In the genomic region with DNA sequence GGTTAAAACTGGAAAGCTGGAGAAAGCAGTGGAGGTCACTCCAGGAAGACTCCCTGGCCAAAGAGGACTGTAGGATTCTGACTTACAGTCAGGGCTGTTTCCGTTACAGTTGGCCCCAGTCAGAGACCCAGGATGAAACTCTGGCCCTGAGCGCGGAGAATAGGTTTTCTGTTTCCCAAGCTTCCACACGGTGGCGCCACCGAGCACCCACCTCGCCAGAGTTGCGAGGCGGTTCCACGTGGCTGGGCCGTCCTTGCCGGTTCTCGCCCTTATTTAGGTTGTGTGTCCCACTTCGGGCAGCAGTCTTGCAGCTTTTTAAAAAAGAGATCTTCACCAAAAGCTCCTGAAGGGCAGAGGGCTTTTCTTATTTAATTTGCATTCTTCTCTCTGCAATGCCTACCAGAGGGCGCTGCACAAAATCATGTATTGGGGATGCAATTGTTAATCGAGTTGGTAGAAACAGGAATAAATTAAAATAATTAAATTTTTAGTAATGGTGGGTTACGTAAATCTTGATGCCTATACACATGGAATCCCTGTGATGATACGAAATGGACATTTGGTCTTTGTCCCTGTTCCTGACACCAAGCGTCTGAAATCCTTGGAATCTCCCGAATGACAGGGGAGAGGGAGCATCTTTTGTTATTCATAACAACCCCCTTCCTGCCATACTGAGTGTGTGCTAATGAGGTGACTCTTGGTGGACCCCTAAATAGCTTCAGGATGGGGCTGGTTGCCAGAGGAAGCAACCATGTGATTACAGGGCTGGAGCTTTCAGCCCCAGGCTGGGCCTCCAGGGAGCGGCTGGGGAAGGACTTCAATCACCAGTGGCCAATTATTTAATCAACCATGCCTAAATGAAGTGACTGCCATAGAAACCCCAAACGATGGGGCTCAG, we compare ENCODE assay signal across 9 cellular contexts. TPM values are rescaled to one million over a fixed set of nuclear protein-coding genes. Genes with fewer than 3 reads are reported as not detected.
A peak's percentile ranks its signal among the peaks of the same experiment; 100 is the strongest.
DNase-seq lines count a peak whose midpoint lies in the region; ATAC-seq, FAIRE-seq and TF ChIP-seq lines count a peak whose summit lies in the region.
"Had no signal": no experiment of that assay in that cellular context is flagged by ENCODE, and none has a peak within 500 bp of the region (broad histone marks: within the 10 kb centered on the region; RNA-seq: fewer than 3 reads in every experiment).

No MANE protein-coding gene starts in this region.

- H3K4me1 ChIP-seq in H1 (replicated peaks in 1 of 4; ENCODE audit: control insufficient read depth in 3 of 4, insufficient read depth in 4 of 4, low read length in 3 of 4) = peaks cover 4 to 8% (median 5%) of the 10 kb centered on the region in 4 experiments; a peak in 5 of 7 replicates

- no peak overlapping the region for H4K91ac ChIP-seq in H1 (replicated peaks; ENCODE audit: insufficient read length, low read length)

- peaks cover 42 to 58% of the 10 kb centered on the region in 2 donors for H3K27me3 Mint-ChIP-seq in stimulated activated naive B cell treated with anti-CD40 and anti-IgM and Interleukin-4, amounts not matched to agents 10 μg/mL and 1 μg/mL and 100 μg/mL, for 72 hours

- peak overlapping the region; percentile 60; the same call in 1 of the 2 replicates for H2BK12ac ChIP-seq in H1 (ENCODE audit: low read depth, low read length)

- H3K36me3 ChIP-seq in H1 (ENCODE audit: control insufficient read depth in 2 of 4, insufficient read depth in 4 of 4, low read length in 3 of 4) = no peaks in the 10 kb centered on the region

- H2BK120ac ChIP-seq in H1 (replicated peaks; ENCODE audit: low read depth, low read length) = no peak overlapping the region

- FAIRE-seq in H1 (lab: Jason Lieb, UNC) = peak; percentile 84

- H3K4me1 Mint-ChIP-seq in stimulated activated naive B cell treated with anti-CD40 and anti-IgM and Interleukin-4, amounts not matched to agents 10 μg/mL and 1 μg/mL and 100 μg/mL, for 72 hours = no peaks in the 10 kb centered on the region

- H3K9me3 ChIP-seq in H1 (ENCODE audit: insufficient read depth in 2 of 2, low read depth in 1 of 2, low read length in 1 of 2) = peaks cover 3% of the 10 kb centered on the region in 2 experiments; a peak in 1 of 4 replicates

- H4K8ac ChIP-seq in H1 (ENCODE audit: extremely low read depth, insufficient read depth, low read length) = no peak overlapping the region

- H3K27ac ChIP-seq in H1 (ENCODE audit: low read depth, low read length) = 0 out of 2 replicates have a peak overlapping the region, but pooled peaks have one; percentile 33

- H3K4me3 Mint-ChIP-seq in stimulated activated naive B cell treated with anti-CD40 and anti-IgM and Interleukin-4, amounts not matched to agents 10 μg/mL and 1 μg/mL and 100 μg/mL, for 72 hours = no peak overlapping the region

- no peaks in the 10 kb centered on the region for H3K79me1 ChIP-seq in H1 (ENCODE audit: low read depth, low read length)

- no peak for TF ChIP-seq EP300 in H1 (IDR thresholded peaks at IDR 0.05; ENCODE audit: borderline replicate concordance in 1 of 2, low read depth in 2 of 2, low read length in 2 of 2)

- H2AK5ac ChIP-seq in H1 (ENCODE audit: low read depth, low read length) = no peak overlapping the region

- TF ChIP-seq CTCF in LNCaP clone FGC (IDR thresholded peaks at IDR 0.05; ENCODE audit: control insufficient read depth, extremely low read depth, insufficient read depth) (peak; percentile 67), H1 (IDR thresholded peaks at IDR 0.05; ENCODE audit: control extremely low read depth in 1 of 3, insufficient read depth in 1 of 3, low read depth in 1 of 3, low read length in 3 of 3) (peak; percentile 78 to 89 (median 83))

- CTCF ChIA-PET in H1 (lab: Charles Lee; ENCODE audit: partially characterized antibody) = interaction anchor here (0.6 to 6.7 kb wide), 24 partner anchors 9 to 1862 kb away, joined by 3 to 53 read pairs (median 6); no protein-coding TSS in a partner anchor

- H3K79me2 ChIP-seq in H1 (ENCODE audit: control insufficient read depth in 1 of 2, insufficient read depth in 2 of 2, low read length in 2 of 2) = no peaks in the 10 kb centered on the region

- H3K56ac ChIP-seq in H1 (replicated peaks; ENCODE audit: insufficient read length, low read depth, low read length) = no peak overlapping the region

- H2BK20ac ChIP-seq in H1 (ENCODE audit: low read length) = peak overlapping the region; percentile 98; the same call in 1 of the 2 replicates

- DNase-seq in EH (ENCODE audit: low read depth) (peak; percentile 50), LNCaP clone FGC (ENCODE audit: low read depth) (no peak), H1 (ENCODE audit: low read depth in 1 of 2, low spot score in 2 of 2) (peak; percentile 43 to 92), myocyte (ENCODE audit: low read depth) (peak; percentile 41), NCI-H2171 (lab: John Stamatoyannopoulos, UW) (no peak)
- DNase-seq in activated CD4-positive, alpha-beta T cell treated with anti-CD3 and anti-CD28 coated beads, Interleukin-2, amount 50 U/mL, for 1 hour = peak; percentile 63
- DNase-seq in stimulated activated naive B cell treated with anti-CD40 and anti-IgM and Interleukin-4, amounts not matched to agents 10 μg/mL and 1 μg/mL and 100 μg/mL, for 72 hours = peak; percentile 41

- H4K20me1 ChIP-seq in H1 (replicated peaks in 1 of 2; ENCODE audit: control insufficient read depth in 1 of 2, insufficient read depth in 2 of 2, low read length in 2 of 2) = no peaks in the 10 kb centered on the region

- H3K27me3 ChIP-seq in H1 (replicated peaks in 1 of 4; ENCODE audit: control insufficient read depth in 3 of 4, extremely low read depth in 1 of 4, insufficient read depth in 3 of 4, low read length in 3 of 4) = no peaks in the 10 kb centered on the region; a peak in 1 of 7 replicates

- H3K23ac ChIP-seq in H1 (ENCODE audit: insufficient read length) = no peak overlapping the region

- H2AFZ ChIP-seq in H1 (ENCODE audit: low read length) = peak overlapping the region; percentile 69; the same call in 1 of the 2 replicates

- peak overlapping the region; percentile 23 to 53 for H3K4me2 ChIP-seq in H1 (ENCODE audit: insufficient read depth in 1 of 2, low read depth in 2 of 2, low read length in 2 of 2)

- no peak overlapping the region for H3K4ac ChIP-seq in H1 (replicated peaks; ENCODE audit: insufficient read length, low read depth, low read length)

- no peaks in the 10 kb centered on the region for H3K36me3 Mint-ChIP-seq in stimulated activated naive B cell treated with anti-CD40 and anti-IgM and Interleukin-4, amounts not matched to agents 10 μg/mL and 1 μg/mL and 100 μg/mL, for 72 hours

- TF ChIP-seq POLR2A in H1 (IDR thresholded peaks at IDR 0.05; ENCODE audit: control extremely low read depth in 1 of 2, low read depth in 2 of 2, low read length in 2 of 2) = peak in 1 of 2 experiments; percentile 43; a peak in 1 of 3 replicates

- H3K14ac ChIP-seq in H1 (ENCODE audit: insufficient read length) = no peak overlapping the region

- TF ChIP-seq RAD21 in H1 (IDR thresholded peaks at IDR 0.05 in 1 of 2, conservative IDR thresholded peaks at IDR 0.05 in 1 of 2; ENCODE audit: low read depth in 2 of 2, low read length in 2 of 2) = peak; percentile 61 to 67

- H3K23me2 ChIP-seq in H1 (ENCODE audit: low read depth, low read length) = no peaks in the 10 kb centered on the region

- WGBS in H1 (ENCODE audit: extremely low coverage in 1 of 2, insufficient coverage in 1 of 2, insufficient read length in 1 of 2, insufficient replicate concordance in 2 of 2, low coverage in 1 of 2, low lambda C conversion rate in 2 of 2, missing lambda C conversion rate in 1 of 2), 2 experiments = 10% methylated on average over 22 of the region's 22 CpGs; no CpG with 5 or more reads in 1 of the 2 experiments

- no peak overlapping the region for H3K4me3 ChIP-seq in LNCaP clone FGC (ENCODE audit: low read depth, low read length)
- H3K4me3 ChIP-seq in H1 (ENCODE audit: extremely low read depth in 1 of 4, insufficient read depth in 2 of 4, low read depth in 3 of 4, low read length in 4 of 4) = peak overlapping the region in 1 of 4 experiments; percentile 35; a peak in 1 of 8 replicates

- peak; percentile 80 to 83 for ATAC-seq in stimulated activated naive B cell treated with anti-CD40 and anti-IgM and Interleukin-4, amounts not matched to agents 10 μg/mL and 1 μg/mL and 100 μg/mL, for 72 hours (replicated peaks)
- ATAC-seq in HG03520 (IDR thresholded peaks at IDR 0.05; ENCODE audit: unreplicated experiment) = no peak

- no peak overlapping the region for H2BK15ac ChIP-seq in H1 (ENCODE audit: low read length)

- H3K9ac ChIP-seq in H1 (replicated peaks in 1 of 4; ENCODE audit: extremely low read depth in 1 of 4, low read depth in 3 of 4, low read length in 3 of 4) = no peak overlapping the region

- no peak overlapping the region for H3K27ac Mint-ChIP-seq in stimulated activated naive B cell treated with anti-CD40 and anti-IgM and Interleukin-4, amounts not matched to agents 10 μg/mL and 1 μg/mL and 100 μg/mL, for 72 hours

- peak overlapping the region; percentile 48 for H4K5ac ChIP-seq in H1 (ENCODE audit: insufficient read length, low read depth, low read length)

- peak overlapping the region; percentile 75; the same call in 1 of the 2 replicates for H2BK5ac ChIP-seq in H1 (ENCODE audit: low read depth, low read length)

- POLR2A ChIA-PET in H1 (lab: Charles Lee; ENCODE audit: partially characterized antibody) = interaction anchor here (0.9 to 2.4 kb wide), 6 partner anchors 12 to 164 kb away, joined by 3 to 14 read pairs (median 3); no protein-coding TSS in a partner anchor

- peak overlapping the region; percentile 60 for H3K18ac ChIP-seq in H1 (ENCODE audit: extremely low read depth, low read length)

- peaks cover 7 to 9% of the 10 kb centered on the region in 2 donors for H3K9me3 Mint-ChIP-seq in stimulated activated naive B cell treated with anti-CD40 and anti-IgM and Interleukin-4, amounts not matched to agents 10 μg/mL and 1 μg/mL and 100 μg/mL, for 72 hours

RNA-seq across cellular contexts. Expression of a gene that starts 5.5 kb away (rescaled TPM):
- total RNA-seq in H1 (2021; fragmentation: NEBNext Ultra II Directional; extraction: Animal tissue kit (Norgen Biotek cat#: 25700)) = not detected in 2 replicates
- not detected in 2 replicates for polyA plus RNA-seq in H1 (2011; rRNA removed)
- polyA plus RNA-seq in H1 (2011; cell fraction: cytosol; rRNA removed) = not detected
- polyA plus RNA-seq in H1 (2011; cell fraction: nucleus; rRNA removed) = not detected
- polyA plus RNA-seq in H1 (2012, experiment 1 of 2) = not detected in 4 replicates
- polyA plus RNA-seq in H1 (2012, experiment 2 of 2) = not detected
- polyA plus RNA-seq in H1 (2013, experiment 1 of 2) = not detected
- not detected for polyA plus RNA-seq in H1 (2013, experiment 2 of 2)
- polyA minus RNA-seq in H1 (2011; rRNA and poly(A)+ RNA removed) = not detected in 2 replicates
- not detected for polyA minus RNA-seq in H1 (2011; cell fraction: cytosol; rRNA and poly(A)+ RNA removed)
- polyA minus RNA-seq in H1 (2011; cell fraction: nucleus; rRNA and poly(A)+ RNA removed) = not detected
- total RNA-seq in myocyte = not detected in 2 replicates
- 0.23 TPM for polyA plus RNA-seq in myocyte (2012)

RNA-seq across cellular contexts. Expression of a gene that starts 49.7 kb away (rescaled TPM):
- total RNA-seq in H1 (2021; fragmentation: NEBNext Ultra II Directional; extraction: Animal tissue kit (Norgen Biotek cat#: 25700)) = not detected in 2 replicates
- polyA plus RNA-seq in H1 (2011; rRNA removed) = not detected in 2 replicates
- not detected for polyA plus RNA-seq in H1 (2011; cell fraction: cytosol; rRNA removed)
- not detected for polyA plus RNA-seq in H1 (2011; cell fraction: nucleus; rRNA removed)
- polyA plus RNA-seq in H1 (2012, experiment 1 of 2) = not detected in 4 replicates
- not detected for polyA plus RNA-seq in H1 (2012, experiment 2 of 2)
- not detected for polyA plus RNA-seq in H1 (2013, experiment 1 of 2)
- not detected for polyA plus RNA-seq in H1 (2013, experiment 2 of 2)
- polyA minus RNA-seq in H1 (2011; rRNA and poly(A)+ RNA removed) = not detected in 2 replicates
- not detected for polyA minus RNA-seq in H1 (2011; cell fraction: cytosol; rRNA and poly(A)+ RNA removed)
- polyA minus RNA-seq in H1 (2011; cell fraction: nucleus; rRNA and poly(A)+ RNA removed) = not detected
- total RNA-seq in myocyte = not detected in 2 replicates
- polyA plus RNA-seq in myocyte (2012) = not detected
- polyA plus RNA-seq: adipose tissue had no signal

Comparison
In these comparisons a context has a peak if more than half of its experiments do, and no peak if none do; other contexts are left out.
1. DNase-seq: peak in EH (single experiment), activated CD4-positive, alpha-beta T cell treated with anti-CD3 and anti-CD28 coated beads, Interleukin-2, amount 50 U/mL, for 1 hour (single experiment), H1 (2 of 2), myocyte (single experiment) and stimulated activated naive B cell treated with anti-CD40 and anti-IgM and Interleukin-4, amounts not matched to agents 10 μg/mL and 1 μg/mL and 100 μg/mL, for 72 hours (single experiment); none in LNCaP clone FGC (single experiment) and NCI-H2171 (single experiment).